9 cellular contexts compared by ENCODE assay signal in genomic region chr2:43402002-43402401, GRCh38.
DNase-seq lines count a peak whose midpoint lies in the region; ATAC-seq, FAIRE-seq and TF ChIP-seq lines count a peak whose summit lies in the region.
"Had no signal": no experiment of that assay in that cellular context is flagged by ENCODE, and none has a peak within 500 bp of the region (broad histone marks: within the 10 kb centered on the region; RNA-seq: fewer than 3 reads in every experiment).

No MANE protein-coding gene starts in this region.

- H3K27ac ChIP-seq in right atrium auricular region (no peak overlapping the region), osteoblast (ENCODE audit: low read depth, low read length) (no peak overlapping the region), small intestine (ENCODE audit: low read depth in 1 of 2, low read length in 1 of 2) (peak overlapping the region in 1 of 2 donors; percentile 33)

- H3K4me3 Mint-ChIP-seq in naive B cell, result no peak overlapping the region

- H3K9me3 ChIP-seq in right atrium auricular region, result no peaks in the 10 kb centered on the region
- no peaks in the 10 kb centered on the region for H3K9me3 ChIP-seq in osteoblast (ENCODE audit: low read depth, low read length)
- H3K9me3 ChIP-seq in small intestine (ENCODE audit: control insufficient read depth, low read depth), result no peaks in the 10 kb centered on the region
- H3K9me3 ChIP-seq: Peyer's patch had no signal

- H3K4me3 ChIP-seq in right atrium auricular region, result no peak overlapping the region
- no peak overlapping the region for H3K4me3 ChIP-seq in osteoblast (ENCODE audit: insufficient read depth, low read length)
- no peak overlapping the region for H3K4me3 ChIP-seq in small intestine (ENCODE audit: low read depth in 1 of 2, low read length in 2 of 2)
- H3K4me3 ChIP-seq: Peyer's patch had no signal

- no peak overlapping the region for H2AFZ ChIP-seq in osteoblast (ENCODE audit: low read length)

- H3K27me3 ChIP-seq in right atrium auricular region (no peaks in the 10 kb centered on the region), osteoblast (ENCODE audit: insufficient read depth, low read length) (no peaks in the 10 kb centered on the region), small intestine (ENCODE audit: control insufficient read depth in 2 of 2, insufficient read depth in 2 of 2, low read length in 2 of 2) (no peaks in the 10 kb centered on the region)
- H3K27me3 ChIP-seq: Peyer's patch had no signal

- no peaks in the 10 kb centered on the region for H3K79me2 ChIP-seq in osteoblast (ENCODE audit: insufficient read depth, low read length)

- H3K36me3 Mint-ChIP-seq in naive B cell, result peaks cover 13 to 26% of the 10 kb centered on the region in 2 donors

- H3K4me1 Mint-ChIP-seq in naive B cell, result peaks cover 0 to 9% (median 7%) of the 10 kb centered on the region in 3 donors

- TF ChIP-seq CTCF in right atrium auricular region (IDR thresholded peaks at IDR 0.05) (no peak), osteoblast (IDR thresholded peaks at IDR 0.05; ENCODE audit: extremely low read depth, low read depth, low read length) (no peak)

- H3K4me1 ChIP-seq in right atrium auricular region, result peaks cover 0 to 27% of the 10 kb centered on the region in 2 donors
- H3K4me1 ChIP-seq in osteoblast (ENCODE audit: insufficient read depth, low read length), result peaks cover 9% of the 10 kb centered on the region
- peaks cover 0 to 5% of the 10 kb centered on the region in 2 donors for H3K4me1 ChIP-seq in small intestine (ENCODE audit: control insufficient read depth in 2 of 2, insufficient read depth in 1 of 2, low read depth in 1 of 2, low read length in 1 of 2)

- no peaks in the 10 kb centered on the region for H3K9me3 Mint-ChIP-seq in naive B cell

- DNase-seq in naive B cell (no peak), right atrium auricular region (ENCODE audit: low spot score) (no peak), osteoblast (ENCODE audit: insufficient read length, low spot score, missing footprints) (no peak), small intestine (no peak), NCI-H82 treated with DMSO at 0.1 percent for 48 hours (lab: John Stamatoyannopoulos, UW; ENCODE audit: unreplicated experiment) (no peak)

- H3K27ac Mint-ChIP-seq in naive B cell, result no peak overlapping the region

- peaks cover 7% of the 10 kb centered on the region for H4K20me1 ChIP-seq in osteoblast (ENCODE audit: insufficient read depth, low read length)

- ATAC-seq in GM18867 (IDR thresholded peaks at IDR 0.05; ENCODE audit: unreplicated experiment) (peak; percentile 86), GM21515 (IDR thresholded peaks at IDR 0.05; ENCODE audit: unreplicated experiment) (peak; percentile 86), HG03442 (IDR thresholded peaks at IDR 0.05; ENCODE audit: unreplicated experiment) (peak; percentile 80), naive B cell (ENCODE audit: low read depth in 2 of 2) (peak; percentile 56 to 77)

- H3K36me3 ChIP-seq in right atrium auricular region (no peaks in the 10 kb centered on the region), osteoblast (ENCODE audit: insufficient read depth, low read length) (no peaks in the 10 kb centered on the region), small intestine (ENCODE audit: control insufficient read depth in 2 of 2, insufficient read depth in 2 of 2, low read length in 2 of 2) (no peaks in the 10 kb centered on the region)
- H3K36me3 ChIP-seq: Peyer's patch had no signal

- 68 to 79% (median 78%) methylated on average over 5 of the region's 5 CpGs for WGBS in small intestine, 3 donors

- H3K27me3 Mint-ChIP-seq in naive B cell, result no peaks in the 10 kb centered on the region

- no peak overlapping the region for H3K4me2 ChIP-seq in osteoblast (ENCODE audit: insufficient read depth, low read length)

- no peak for FAIRE-seq in small intestine (lab: Jason Lieb, UNC)
